In genomic region chr2:28615691-28616090, GRCh38 we compare ENCODE assay signal across 20 cellular contexts.
A peak's percentile ranks its signal among the peaks of the same experiment; 100 is the strongest.
DNase-seq lines count a peak whose midpoint lies in the region; ATAC-seq and TF ChIP-seq lines count a peak whose summit lies in the region.
"Had no signal": no experiment of that assay in that cellular context is flagged by ENCODE, and none has a peak within 500 bp of the region (broad histone marks: within the 10 kb centered on the region; RNA-seq: fewer than 3 reads in every experiment).

No MANE protein-coding gene starts in this region.

- no peaks in the 10 kb centered on the region for H3K9me3 Mint-ChIP-seq in activated CD8-positive, alpha-beta T cell treated with anti-CD3 and anti-CD28 coated beads, Interleukin-2, amount 10 ng/mL, durations not matched to agents 7 days and 5 days (ENCODE audit: insufficient read depth)
- no peaks in the 10 kb centered on the region for H3K9me3 Mint-ChIP-seq in activated CD8-positive, alpha-beta T cell treated with anti-CD3 and anti-CD28 coated beads for 36 hours
- no peaks in the 10 kb centered on the region for H3K9me3 Mint-ChIP-seq in naive thymus-derived CD8-positive, alpha-beta T cell
- H3K9me3 Mint-ChIP-seq: activated B cell treated with CpG ODN at 0.5 μM for 24 hours; activated CD4-positive, alpha-beta memory T cell treated with anti-CD3 and anti-CD28 coated beads, Interleukin-2, amount 10 ng/mL, durations not matched to agents 7 days and 5 days had no signal

- DNase-seq in activated CD8-positive, alpha-beta T cell treated with anti-CD3 and anti-CD28 coated beads, Interleukin-2, amount 10 ng/mL, durations not matched to agents 7 days and 5 days = no peak
- no peak for DNase-seq in activated CD8-positive, alpha-beta T cell treated with anti-CD3 and anti-CD28 coated beads for 36 hours
- DNase-seq in NCI-H748 (lab: John Stamatoyannopoulos, UW; ENCODE audit: unreplicated experiment) (peak; percentile 55), epithelial cell of prostate (ENCODE audit: low read depth, low spot score) (no peak), NCI-H2107 (lab: John Stamatoyannopoulos, UW) (no peak)
- peak in 5 of 10 donors; percentile 25 to 72 (median 44) for DNase-seq in naive thymus-derived CD8-positive, alpha-beta T cell
- DNase-seq: activated B cell treated with CpG ODN at 0.5 μM for 24 hours; activated CD4-positive, alpha-beta memory T cell treated with anti-CD3 and anti-CD28 coated beads, Interleukin-2, amount 10 ng/mL, durations not matched to agents 7 days and 5 days; activated T-cell treated with anti-CD3 and anti-CD28 coated beads for 4 hours; left colon; mesendoderm; NCI-H1048; NCI-H2029 treated with DMSO at 0.1 percent for 48 hours; NCI-H2227 treated with DMSO at 0.1 percent for 48 hours; NCI-H69; transverse colon had no signal

- ATAC-seq in activated CD8-positive, alpha-beta T cell treated with anti-CD3 and anti-CD28 coated beads, Interleukin-2, amount 10 ng/mL, durations not matched to agents 7 days and 5 days = peak; percentile 7
- ATAC-seq in activated CD8-positive, alpha-beta T cell treated with anti-CD3 and anti-CD28 coated beads for 36 hours = no peak
- ATAC-seq in naive thymus-derived CD8-positive, alpha-beta T cell = peak; percentile 58 to 79
- no peak for ATAC-seq in HG02588 (IDR thresholded peaks at IDR 0.05; ENCODE audit: unreplicated experiment)
- ATAC-seq in HG02798 (IDR thresholded peaks at IDR 0.05; ENCODE audit: poor library complexity, unreplicated experiment) = no peak
- ATAC-seq: left colon had no signal

- POLR2A ChIA-PET in activated CD8-positive, alpha-beta T cell treated with anti-CD3 and anti-CD28 coated beads, Interleukin-2, amount 10 ng/mL, durations not matched to agents 7 days and 5 days (lab: Charles Lee) = interaction anchor here (0.7 to 2.1 kb wide), 5 partner anchors 16 to 1542 kb away, joined by 3 to 8 read pairs (median 3); partner anchors contain the start of gene PPP1CB
- POLR2A ChIA-PET in activated CD8-positive, alpha-beta T cell treated with anti-CD3 and anti-CD28 coated beads for 36 hours (lab: Charles Lee) = interaction anchor here (1.1 to 1.8 kb wide), 4 partner anchors 9 to 136 kb away, joined by 3 to 6 read pairs (median 4); partner anchors contain the start of gene PPP1CB
- POLR2A ChIA-PET in naive thymus-derived CD8-positive, alpha-beta T cell (lab: Charles Lee) = interaction anchor here (0.9 to 1.5 kb wide), 5 partner anchors 9 to 255 kb away, joined by 3 to 8 read pairs (median 5); partner anchors contain the start of gene PPP1CB

- no peaks in the 10 kb centered on the region for H3K27me3 Mint-ChIP-seq in activated CD8-positive, alpha-beta T cell treated with anti-CD3 and anti-CD28 coated beads, Interleukin-2, amount 10 ng/mL, durations not matched to agents 7 days and 5 days (ENCODE audit: low read depth)
- H3K27me3 Mint-ChIP-seq in activated CD8-positive, alpha-beta T cell treated with anti-CD3 and anti-CD28 coated beads for 36 hours = no peaks in the 10 kb centered on the region
- no peaks in the 10 kb centered on the region for H3K27me3 Mint-ChIP-seq in naive thymus-derived CD8-positive, alpha-beta T cell
- H3K27me3 Mint-ChIP-seq: activated B cell treated with CpG ODN at 0.5 μM for 24 hours; activated CD4-positive, alpha-beta memory T cell treated with anti-CD3 and anti-CD28 coated beads, Interleukin-2, amount 10 ng/mL, durations not matched to agents 7 days and 5 days had no signal

- peaks cover 56% of the 10 kb centered on the region for H3K4me1 Mint-ChIP-seq in activated CD8-positive, alpha-beta T cell treated with anti-CD3 and anti-CD28 coated beads, Interleukin-2, amount 10 ng/mL, durations not matched to agents 7 days and 5 days (ENCODE audit: low read depth)
- H3K4me1 Mint-ChIP-seq in activated CD8-positive, alpha-beta T cell treated with anti-CD3 and anti-CD28 coated beads for 36 hours (ENCODE audit: low read depth) = peaks cover 52% of the 10 kb centered on the region
- H3K4me1 Mint-ChIP-seq in naive thymus-derived CD8-positive, alpha-beta T cell = peaks cover 27 to 48% (median 43%) of the 10 kb centered on the region in 4 donors

- H3K27ac ChIP-seq in epithelial cell of prostate = peak overlapping the region; percentile 99
- H3K27ac ChIP-seq: SJSA1, transverse colon had no signal

- CTCF ChIA-PET in activated CD8-positive, alpha-beta T cell treated with anti-CD3 and anti-CD28 coated beads, Interleukin-2, amount 10 ng/mL, durations not matched to agents 7 days and 5 days (lab: Charles Lee) = interaction anchor here (0.8 to 16.5 kb wide), 9 partner anchors 9 to 136 kb away, joined by 3 to 211 read pairs (median 5); partner anchors contain the start of gene PPP1CB
- CTCF ChIA-PET in activated CD8-positive, alpha-beta T cell treated with anti-CD3 and anti-CD28 coated beads for 36 hours (lab: Charles Lee) = interaction anchor here (0.8 to 15.8 kb wide), 5 partner anchors 9 to 137 kb away, joined by 3 to 122 read pairs (median 3); no protein-coding TSS in a partner anchor

- intact Hi-C loops in activated CD8-positive, alpha-beta T cell treated with anti-CD3 and anti-CD28 coated beads for 36 hours (cut with micrococcal nuclease) = no loop called here

- H3K36me3 Mint-ChIP-seq in activated CD8-positive, alpha-beta T cell treated with anti-CD3 and anti-CD28 coated beads, Interleukin-2, amount 10 ng/mL, durations not matched to agents 7 days and 5 days (ENCODE audit: low read depth) = peaks cover 2% of the 10 kb centered on the region
- H3K36me3 Mint-ChIP-seq in activated CD8-positive, alpha-beta T cell treated with anti-CD3 and anti-CD28 coated beads for 36 hours (ENCODE audit: low read depth) = no peaks in the 10 kb centered on the region
- no peaks in the 10 kb centered on the region for H3K36me3 Mint-ChIP-seq in naive thymus-derived CD8-positive, alpha-beta T cell

- TF ChIP-seq CTCF in activated CD8-positive, alpha-beta T cell treated with anti-CD3 and anti-CD28 coated beads for 36 hours (IDR thresholded peaks at IDR 0.05) = no peak

- H3K27ac Mint-ChIP-seq in activated CD8-positive, alpha-beta T cell treated with anti-CD3 and anti-CD28 coated beads, Interleukin-2, amount 10 ng/mL, durations not matched to agents 7 days and 5 days = no peak overlapping the region
- no peak overlapping the region for H3K27ac Mint-ChIP-seq in activated CD8-positive, alpha-beta T cell treated with anti-CD3 and anti-CD28 coated beads for 36 hours
- H3K27ac Mint-ChIP-seq in naive thymus-derived CD8-positive, alpha-beta T cell = no peak overlapping the region
- H3K27ac Mint-ChIP-seq: activated B cell treated with CpG ODN at 0.5 μM for 24 hours; activated CD4-positive, alpha-beta memory T cell treated with anti-CD3 and anti-CD28 coated beads, Interleukin-2, amount 10 ng/mL, durations not matched to agents 7 days and 5 days; B cell had no signal

- no peak overlapping the region for H3K4me3 Mint-ChIP-seq in activated CD8-positive, alpha-beta T cell treated with anti-CD3 and anti-CD28 coated beads, Interleukin-2, amount 10 ng/mL, durations not matched to agents 7 days and 5 days
- no peak overlapping the region for H3K4me3 Mint-ChIP-seq in activated CD8-positive, alpha-beta T cell treated with anti-CD3 and anti-CD28 coated beads for 36 hours
- H3K4me3 Mint-ChIP-seq in naive thymus-derived CD8-positive, alpha-beta T cell = no peak overlapping the region
- H3K4me3 Mint-ChIP-seq: activated B cell treated with CpG ODN at 0.5 μM for 24 hours; activated CD4-positive, alpha-beta memory T cell treated with anti-CD3 and anti-CD28 coated beads, Interleukin-2, amount 10 ng/mL, durations not matched to agents 7 days and 5 days; B cell had no signal

Comparison
In these comparisons a context has a peak if more than half of its experiments do, and no peak if none do; other contexts are left out.
1. ATAC-seq: peak in activated CD8-positive, alpha-beta T cell treated with anti-CD3 and anti-CD28 coated beads, Interleukin-2, amount 10 ng/mL, durations not matched to agents 7 days and 5 days (single experiment) and naive thymus-derived CD8-positive, alpha-beta T cell (2 of 2); none in activated CD8-positive, alpha-beta T cell treated with anti-CD3 and anti-CD28 coated beads for 36 hours (single experiment), HG02588 (single experiment) and HG02798 (single experiment).